8 cellular contexts compared by ENCODE assay signal in genomic region chr1:1658583-1659549, GRCh38. TPM values are rescaled to one million over a fixed set of nuclear protein-coding genes. Genes with fewer than 3 reads are reported as not detected.
DNase-seq lines count a peak whose midpoint lies in the region; ATAC-seq and TF ChIP-seq lines count a peak whose summit lies in the region.
"Not testable (repeated sequence)": the region's sequence is repeated elsewhere in the genome, so short reads cannot be mapped to it uniquely, and the experiment has no call there.

Gene CDK11B, minus strand, starts transcription at chr1:1659004. Its CDS starts 1,519 bp downstream, at chr1:1657485.

- intact Hi-C loops in activated CD4-positive, alpha-beta T cell treated with anti-CD3 and anti-CD28 coated beads, Interleukin-2, amount 10 ng/mL, durations not matched to agents 24 days and 14 days (cut with micrococcal nuclease): loop anchor here (2.0 kb wide), 2 partner anchors 28 to 44 kb away; partner anchors contain the start of gene MIB2
- intact Hi-C loops in colonic mucosa (cut with DNase I): not testable (repeated sequence)

- peak; percentile 92 for ATAC-seq in GM19328 (IDR thresholded peaks at IDR 0.05; ENCODE audit: unreplicated experiment)
- peak; percentile 91 for ATAC-seq in HG03520 (IDR thresholded peaks at IDR 0.05; ENCODE audit: unreplicated experiment)

- H3K4me1 Mint-ChIP-seq in activated CD4-positive, alpha-beta T cell treated with anti-CD3 and anti-CD28 coated beads, Interleukin-2, amount 10 ng/mL, durations not matched to agents 24 days and 14 days: not testable (repeated sequence)

- H3K27ac ChIP-seq in BLaER1 treated with 17β-estradiol and CSF1 and Interleukin-3, amounts not matched to agents 10 nM and 100 nM: peak within 1 kb of the TSS; percentile 82 to 96 (median 90)
- peak within 1 kb of the TSS; percentile 99 for H3K27ac ChIP-seq in colonic mucosa

- H3K36me3 ChIP-seq in BLaER1 treated with 17β-estradiol and CSF1 and Interleukin-3, amounts not matched to agents 10 nM and 100 nM: peaks cover 28 to 33% (median 32%) of the 10 kb centered on the region in 11 experiments
- H3K36me3 ChIP-seq in colonic mucosa: not testable (repeated sequence)

- DNase-seq in NCI-H526 treated with DMSO at 0.1 percent for 48 hours (lab: John Stamatoyannopoulos, UW) (peak; percentile 86), colonic mucosa (peak; percentile 97), left kidney (ENCODE audit: low read depth, low spot score) (peak; percentile 97)
- DNase-seq in activated CD4-positive, alpha-beta T cell treated with anti-CD3 and anti-CD28 coated beads, Interleukin-2, amount 10 ng/mL, durations not matched to agents 24 days and 14 days: peak; percentile 98
- DNase-seq in stimulated activated CD4-positive, alpha-beta T cell treated with anti-CD3 and anti-CD28 coated beads, Interleukin-2, amount 100 ng/mL, for 24 hours: peak; percentile 99

- peak; percentile 36 for TF ChIP-seq CTCF in colonic mucosa (IDR thresholded peaks at IDR 0.05)

- H3K27ac Mint-ChIP-seq in activated CD4-positive, alpha-beta T cell treated with anti-CD3 and anti-CD28 coated beads, Interleukin-2, amount 10 ng/mL, durations not matched to agents 24 days and 14 days: peak within 1 kb of the TSS; percentile 100

- H3K27me3 ChIP-seq in BLaER1 treated with 17β-estradiol and CSF1 and Interleukin-3, amounts not matched to agents 10 nM and 100 nM; colonic mucosa: not testable (repeated sequence)

- H3K4me3 Mint-ChIP-seq in activated CD4-positive, alpha-beta T cell treated with anti-CD3 and anti-CD28 coated beads, Interleukin-2, amount 10 ng/mL, durations not matched to agents 24 days and 14 days: peak within 1 kb of the TSS; percentile 93

- H3K36me3 Mint-ChIP-seq in activated CD4-positive, alpha-beta T cell treated with anti-CD3 and anti-CD28 coated beads, Interleukin-2, amount 10 ng/mL, durations not matched to agents 24 days and 14 days (ENCODE audit: low read depth): peaks cover 18% of the 10 kb centered on the region

- not testable (repeated sequence) for H3K4me1 ChIP-seq in BLaER1 treated with 17β-estradiol and CSF1 and Interleukin-3, amounts not matched to agents 10 nM and 100 nM; colonic mucosa

- H3K9me3 ChIP-seq in BLaER1 treated with 17β-estradiol and CSF1 and Interleukin-3, amounts not matched to agents 10 nM and 100 nM (replicated peaks in 1 of 11); colonic mucosa: not testable (repeated sequence)

- peak within 1 kb of the TSS; percentile 75 to 92 (median 85) for H3K9ac ChIP-seq in BLaER1 treated with 17β-estradiol and CSF1 and Interleukin-3, amounts not matched to agents 10 nM and 100 nM
- H3K9ac ChIP-seq in colonic mucosa (ENCODE audit: low read depth in 2 of 2, low read length in 2 of 2): peak within 1 kb of the TSS; percentile 28 to 83

- peak within 1 kb of the TSS; percentile 66 to 79 (median 74) for H3K4me3 ChIP-seq in BLaER1 treated with 17β-estradiol and CSF1 and Interleukin-3, amounts not matched to agents 10 nM and 100 nM
- H3K4me3 ChIP-seq in colonic mucosa: peak within 1 kb of the TSS; percentile 46

- peak within 1 kb of the TSS; percentile 62 to 74 (median 67) for H3K4me2 ChIP-seq in BLaER1 treated with 17β-estradiol and CSF1 and Interleukin-3, amounts not matched to agents 10 nM and 100 nM

- H4K20me1 ChIP-seq in BLaER1 treated with 17β-estradiol and CSF1 and Interleukin-3, amounts not matched to agents 10 nM and 100 nM: peaks cover 0 to 11% (median 5%) of the 10 kb centered on the region in 11 experiments; a peak in 4 of 22 replicates

- H3K27me3 Mint-ChIP-seq in activated CD4-positive, alpha-beta T cell treated with anti-CD3 and anti-CD28 coated beads, Interleukin-2, amount 10 ng/mL, durations not matched to agents 24 days and 14 days: not testable (repeated sequence)

- not testable (repeated sequence) for H3K9me3 Mint-ChIP-seq in activated CD4-positive, alpha-beta T cell treated with anti-CD3 and anti-CD28 coated beads, Interleukin-2, amount 10 ng/mL, durations not matched to agents 24 days and 14 days

RNA-seq across cellular contexts. Expression of gene CDK11B, which starts in this region (rescaled TPM):
- total RNA-seq in activated CD4-positive, alpha-beta T cell treated with anti-CD3 and anti-CD28 coated beads, Interleukin-2, amount 10 ng/mL, durations not matched to agents 24 days and 14 days: 38.0 and 40.4 TPM in 2 replicates
- 10 to 100 TPM; 31.8 to 44.7 TPM for total RNA-seq in colonic mucosa

Comparison
In these comparisons a context has a peak if more than half of its experiments do, and no peak if none do; other contexts are left out.
1. Peak in every context shown above with its lines: DNase-seq, ATAC-seq, H3K4me3 ChIP-seq and H3K27ac ChIP-seq.